Comparison of ENCODE assay signal across 23 cellular contexts in genomic region chr17:76341301-76341700, GRCh38. TPM values are rescaled to one million over a fixed set of nuclear protein-coding genes. Genes with fewer than 3 reads are reported as not detected.
DNase-seq lines count a peak whose midpoint lies in the region; ATAC-seq, FAIRE-seq and TF ChIP-seq lines count a peak whose summit lies in the region.
"Had no signal": no experiment of that assay in that cellular context is flagged by ENCODE, and none has a peak within 500 bp of the region (broad histone marks: within the 10 kb centered on the region; RNA-seq: fewer than 3 reads in every experiment).

No MANE protein-coding gene starts in this region.

- TF ChIP-seq CTCF in chondrocyte (IDR thresholded peaks at IDR 0.05) (no peak), sigmoid colon (IDR thresholded peaks at IDR 0.05) (no peak), RWPE1 (conservative IDR thresholded peaks at IDR 0.05; ENCODE audit: low read depth) (no peak)

- no peak overlapping the region for H2AFZ ChIP-seq in trophoblast cell (ENCODE audit: insufficient read depth, low read length, poor library complexity)

- peaks cover 35% of the 10 kb centered on the region for H3K4me1 Mint-ChIP-seq in chondrocyte (ENCODE audit: low read depth)

- H4K91ac ChIP-seq in trophoblast cell (ENCODE audit: low read depth, low read length), result no peak overlapping the region

- H3K27ac Mint-ChIP-seq in chondrocyte (ENCODE audit: unreplicated experiment), result no peak overlapping the region
- H3K27ac Mint-ChIP-seq: B cell; CD4-positive, alpha-beta T cell; CD8-positive, alpha-beta T cell had no signal

- CTCF ChIA-PET in RWPE1 (lab: Yijun Ruan, JAX), result interaction anchor here (0.8 kb wide), 1 partner anchor 45 kb away, joined by 4 read pairs; no protein-coding TSS in a partner anchor

- peaks cover 5 to 9% of the 10 kb centered on the region in 2 experiments for H3K36me3 ChIP-seq in trophoblast cell (ENCODE audit: control insufficient read depth in 1 of 2, insufficient read depth in 2 of 2, low read length in 2 of 2)
- H3K36me3 ChIP-seq in sigmoid colon, result peaks cover 0 to 53% (median 18%) of the 10 kb centered on the region in 4 donors

- no peaks in the 10 kb centered on the region for H3K79me1 ChIP-seq in trophoblast cell (ENCODE audit: low read length)

- no peak overlapping the region for H4K8ac ChIP-seq in trophoblast cell (ENCODE audit: low read depth, low read length)

- no peak overlapping the region for H3K9ac ChIP-seq in trophoblast cell (ENCODE audit: low read length)
- H3K9ac ChIP-seq: BLaER1 treated with 17β-estradiol and CSF1 and Interleukin-3, amounts not matched to agents 10 nM and 100 nM had no signal

- H3K27me3 Mint-ChIP-seq in chondrocyte (ENCODE audit: low read depth), result no peaks in the 10 kb centered on the region
- H3K27me3 Mint-ChIP-seq: B cell; CD4-positive, alpha-beta T cell had no signal

- H3K9me3 Mint-ChIP-seq in chondrocyte (ENCODE audit: low read depth), result no peaks in the 10 kb centered on the region
- H3K9me3 Mint-ChIP-seq: CD4-positive, alpha-beta T cell; CD8-positive, alpha-beta T cell had no signal

- no peak overlapping the region for H3K14ac ChIP-seq in trophoblast cell (ENCODE audit: low read length)

- H2AK5ac ChIP-seq in trophoblast cell (ENCODE audit: low read length), result no peak overlapping the region

- no peak overlapping the region for H2BK12ac ChIP-seq in trophoblast cell (ENCODE audit: low read length)

- H3K4me3 Mint-ChIP-seq in chondrocyte (ENCODE audit: unreplicated experiment), result no peak overlapping the region
- H3K4me3 Mint-ChIP-seq: B cell; CD4-positive, alpha-beta T cell; CD8-positive, alpha-beta T cell had no signal

- no peak for TF ChIP-seq POLR2A in sigmoid colon (IDR thresholded peaks at IDR 0.05)

- H2BK120ac ChIP-seq in trophoblast cell (ENCODE audit: insufficient read depth, low read length, poor library complexity), result no peak overlapping the region

- WGBS in trophoblast cell (ENCODE audit: extremely low coverage, insufficient coverage, insufficient read length), result no CpG with 5 or more reads among the region's 6 CpGs
- WGBS in sigmoid colon, 2 donors, result 95 to 96% methylated on average over 6 of the region's 6 CpGs

- no peaks in the 10 kb centered on the region for H3K27me3 ChIP-seq in trophoblast cell (ENCODE audit: insufficient read depth, low read length)
- H3K27me3 ChIP-seq in sigmoid colon, result no peaks in the 10 kb centered on the region
- H3K27me3 ChIP-seq: BLaER1 treated with 17β-estradiol and CSF1 and Interleukin-3, amounts not matched to agents 10 nM and 100 nM had no signal

- intact Hi-C loops in sigmoid colon (cut with DNase I), result no loop called here

- H2BK5ac ChIP-seq in trophoblast cell (ENCODE audit: low read depth, low read length, poor library complexity), result no peak overlapping the region

- peaks cover 21% of the 10 kb centered on the region for H3K36me3 Mint-ChIP-seq in chondrocyte (ENCODE audit: low read depth)

- TF ChIP-seq EP300 in sigmoid colon (IDR thresholded peaks at IDR 0.05), result no peak

- H3K18ac ChIP-seq in trophoblast cell (ENCODE audit: low read length), result no peak overlapping the region

- no peak for FAIRE-seq in urothelium cell line (lab: Jason Lieb, UNC)
- FAIRE-seq: A549, D721Med, G401.6, GM12891, GM19239 had no signal

- no peaks in the 10 kb centered on the region for H3K79me2 ChIP-seq in trophoblast cell (ENCODE audit: control insufficient read depth, insufficient read depth, low read length, poor library complexity)

- H3K27ac ChIP-seq in trophoblast cell (ENCODE audit: low read depth, low read length), result no peak overlapping the region
- H3K27ac ChIP-seq in sigmoid colon, result no peak overlapping the region
- no peak overlapping the region for H3K27ac ChIP-seq in RWPE1
- H3K27ac ChIP-seq: A549; BLaER1 treated with 17β-estradiol and CSF1 and Interleukin-3, amounts not matched to agents 10 nM and 100 nM; C4-2B had no signal

- H3K9me3 ChIP-seq in trophoblast cell (ENCODE audit: insufficient read depth, low read depth, low read length) (peaks cover 2% of the 10 kb centered on the region), sigmoid colon (no peaks in the 10 kb centered on the region)
- H3K9me3 ChIP-seq: A549; BLaER1 treated with 17β-estradiol and CSF1 and Interleukin-3, amounts not matched to agents 10 nM and 100 nM; Caco-2 had no signal

- no peak for ATAC-seq in HG03378 (IDR thresholded peaks at IDR 0.05; ENCODE audit: unreplicated experiment)
- ATAC-seq: A549; CD8-positive, alpha-beta T cell had no signal

- no peak overlapping the region for H3K4ac ChIP-seq in trophoblast cell (ENCODE audit: low read depth, low read length)

- H3K4me1 ChIP-seq in trophoblast cell (ENCODE audit: control insufficient read depth in 1 of 2, insufficient read depth in 2 of 2, low read length in 2 of 2) (no peaks in the 10 kb centered on the region), sigmoid colon (peaks cover 0 to 10% (median 3%) of the 10 kb centered on the region in 4 donors)
- H3K4me1 ChIP-seq: Caco-2 had no signal

- DNase-seq in chondrocyte (ENCODE audit: low spot score), result peak; percentile 8
- DNase-seq in trophoblast cell, result peak; percentile 55 to 76
- DNase-seq in sigmoid colon, result peak; percentile 8
- DNase-seq in urothelium cell line (ENCODE audit: low spot score), result no peak
- DNase-seq in activated CD8-positive, alpha-beta memory T cell treated with anti-CD3 and anti-CD28 coated beads, Interleukin-2, amount 50 U/mL, for 48 hours, result no peak
- no peak for DNase-seq in RWPE1 (ENCODE audit: low spot score)
- DNase-seq: 8988T; AML-193; Caco-2; Calu3; CD4-positive, alpha-beta T cell; CD8-positive, alpha-beta T cell; DMS79 treated with DMSO at 0.1 percent for 48 hours; GF-D8 had no signal

- no peak overlapping the region for H3K23ac ChIP-seq in trophoblast cell (ENCODE audit: low read length)

- no peak overlapping the region for H3K4me2 ChIP-seq in trophoblast cell (ENCODE audit: low read length)
- H3K4me2 ChIP-seq: A549; BLaER1 treated with 17β-estradiol and CSF1 and Interleukin-3, amounts not matched to agents 10 nM and 100 nM had no signal

- POLR2A ChIA-PET in RWPE1 (lab: Yijun Ruan, JAX; ENCODE audit: low non-redundant PET), result no interaction called here

- H3K4me3 ChIP-seq in trophoblast cell (ENCODE audit: low read depth, low read length) (no peak overlapping the region), sigmoid colon (no peak overlapping the region)
- H3K4me3 ChIP-seq: A549; BLaER1 treated with 17β-estradiol and CSF1 and Interleukin-3, amounts not matched to agents 10 nM and 100 nM had no signal

- no peak overlapping the region for H4K12ac ChIP-seq in trophoblast cell (ENCODE audit: low read depth, low read length)

RNA-seq across cellular contexts. Expression of gene PRPSAP1, which starts 12.4 kb away (rescaled TPM):
- 41.4 to 59.0 TPM (median 55.3 TPM) in 3 replicates for total RNA-seq in chondrocyte
- 24.2 and 25.4 TPM in 2 replicates for polyA plus RNA-seq in trophoblast cell (2013)
- 10 to 100 TPM; 39.0 to 70.3 (median 42.3) TPM for total RNA-seq in sigmoid colon
- polyA plus RNA-seq in sigmoid colon, result 10 to 100 TPM; 34.7 to 51.7 (median 35.1) TPM

RNA-seq across cellular contexts. Expression of gene QRICH2, which starts 33.2 kb away (rescaled TPM):
- total RNA-seq in chondrocyte (4.7 to 5.2 TPM (median 5.0 TPM) in 3 replicates), sigmoid colon (1 to 10 TPM; 2.0 to 5.0 (median 3.3) TPM)
- 0.69 and 1.00 TPM in 2 replicates for polyA plus RNA-seq in trophoblast cell (2013)
- 1 to 10 TPM in 2 of 3 donors, under 1 TPM in 1; 0.69 to 3.2 (median 1.8) TPM for polyA plus RNA-seq in sigmoid colon

RNA-seq across cellular contexts. Expression of gene SPHK1, which starts 43.1 kb away (rescaled TPM):
- total RNA-seq in chondrocyte (5.8 to 12.8 TPM (median 12.7 TPM) in 3 replicates), sigmoid colon (1 to 10 TPM; 5.4 to 8.3 (median 7.7) TPM)
- 22.4 and 23.4 TPM in 2 replicates for polyA plus RNA-seq in trophoblast cell (2013)
- polyA plus RNA-seq in sigmoid colon, result 1 to 10 TPM; 5.4 to 9.7 (median 5.5) TPM

Comparison
In these comparisons a context has a peak if more than half of its experiments do, and no peak if none do; other contexts are left out.
1. DNase-seq: peak in chondrocyte (single experiment), trophoblast cell (2 of 2) and sigmoid colon (single experiment); none in urothelium cell line (single experiment), activated CD8-positive, alpha-beta memory T cell treated with anti-CD3 and anti-CD28 coated beads, Interleukin-2, amount 50 U/mL, for 48 hours (single experiment) and RWPE1 (single experiment).